22 cellular contexts compared by ENCODE assay signal in the genomic region with DNA sequence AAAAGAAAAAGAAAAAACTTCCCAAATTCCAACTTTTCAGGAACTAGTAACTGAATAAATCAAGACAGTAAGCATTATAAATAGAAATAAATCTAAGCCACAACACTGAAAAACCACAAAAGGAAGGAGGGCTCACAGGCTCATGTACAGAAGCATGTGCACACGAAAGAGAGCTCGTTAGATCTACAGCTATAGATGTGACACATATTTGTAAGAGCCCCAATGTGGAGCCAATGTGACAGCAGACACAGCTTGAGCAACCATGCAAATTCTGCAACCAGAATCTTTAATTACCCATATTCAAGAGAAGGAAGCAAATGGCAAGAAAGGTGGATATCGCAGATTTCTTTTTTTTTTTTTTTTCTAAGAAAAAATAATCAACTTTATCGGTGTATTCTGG.
DNase-seq lines count a peak whose midpoint lies in the region; ATAC-seq and TF ChIP-seq lines count a peak whose summit lies in the region.
"Had no signal": no experiment of that assay in that cellular context is flagged by ENCODE, and none has a peak within 500 bp of the region (broad histone marks: within the 10 kb centered on the region; RNA-seq: fewer than 3 reads in every experiment).

No MANE protein-coding gene starts in this region.

- H3K27ac ChIP-seq in Panc1 (ENCODE audit: low read length) (0 out of 2 replicates have a peak overlapping the region, but pooled peaks have one; percentile 3), right atrium auricular region (peak overlapping the region; percentile 90 to 99), gastrocnemius medialis (peak overlapping the region; percentile 92 to 99 (median 95))
- H3K27ac ChIP-seq: GM23248, neural progenitor cell had no signal

- no peaks in the 10 kb centered on the region for H3K27me3 ChIP-seq in Caco-2 (replicated peaks; ENCODE audit: control insufficient read depth, insufficient read depth, low read length)
- H3K27me3 ChIP-seq in Panc1 (ENCODE audit: control insufficient read depth, insufficient read depth, low read length): no peaks in the 10 kb centered on the region
- H3K27me3 ChIP-seq in right atrium auricular region: no peaks in the 10 kb centered on the region
- H3K27me3 ChIP-seq in gastrocnemius medialis: no peaks in the 10 kb centered on the region
- H3K27me3 ChIP-seq: neural progenitor cell, spleen had no signal

- peaks cover 5% of the 10 kb centered on the region for H3K36me3 Mint-ChIP-seq in Caco-2 (ENCODE audit: insufficient read depth, unreplicated experiment)
- H3K36me3 Mint-ChIP-seq: activated naive CD8-positive, alpha-beta T cell treated with anti-CD3 and anti-CD28 coated beads for 36 hours; CD14-positive monocyte; IgD-negative memory B cell; neural progenitor cell had no signal

- H3K36me3 ChIP-seq in Caco-2 (ENCODE audit: control insufficient read depth, insufficient read depth, low read length) (no peaks in the 10 kb centered on the region), Panc1 (ENCODE audit: control insufficient read depth, insufficient read depth, low read length) (no peaks in the 10 kb centered on the region), right atrium auricular region (no peaks in the 10 kb centered on the region), gastrocnemius medialis (no peaks in the 10 kb centered on the region)
- H3K36me3 ChIP-seq: neural progenitor cell, prostate gland, spleen had no signal

- DNase-seq in Caco-2 (no peak), Panc1 (ENCODE audit: low read depth, low spot score) (no peak), right atrium auricular region (ENCODE audit: low spot score) (no peak), gastrocnemius medialis (no peak), T1000 (lab: John Stamatoyannopoulos, UW) (no peak), CD1c-positive myeloid dendritic cell (ENCODE audit: extremely low spot score) (no peak), posterior vena cava (ENCODE audit: low spot score) (no peak)
- DNase-seq: activated B cell treated with CpG ODN at 0.5 μM for 24 hours; activated CD4-positive, alpha-beta T cell treated with anti-CD3 and anti-CD28 coated beads, Interleukin-2, amount 50 U/mL, for 48 hours; activated naive CD8-positive, alpha-beta T cell treated with anti-CD3 and anti-CD28 coated beads for 36 hours; MM.1S; NCI-H1436; spleen; stimulated activated CD4-positive, alpha-beta T cell treated with anti-CD3 and anti-CD28 coated beads, Interleukin-4, amount 100 ng/mL, for 4 hours; stimulated activated naive CD8-positive, alpha-beta T cell treated with anti-CD3 and anti-CD28 coated beads, Interleukin-15, amount 100 ng/mL, for 72 hours had no signal

- TF ChIP-seq POLR2A in gastrocnemius medialis (IDR thresholded peaks at IDR 0.05): no peak

- no peaks in the 10 kb centered on the region for H3K9me3 Mint-ChIP-seq in Caco-2 (ENCODE audit: unreplicated experiment)
- H3K9me3 Mint-ChIP-seq: activated B cell treated with CpG ODN at 0.5 μM for 24 hours; activated naive CD8-positive, alpha-beta T cell treated with anti-CD3 and anti-CD28 coated beads for 36 hours; CD14-positive monocyte; IgD-negative memory B cell; neural progenitor cell; stimulated activated naive CD8-positive, alpha-beta T cell treated with anti-CD3 and anti-CD28 coated beads, Interleukin-15, amount 100 ng/mL, for 72 hours; T-helper 2 cell treated with Interferon-gamma antibody and Interleukin-4, amounts not matched to agents 5 μg/mL and 100 μg/mL, for 36 hours had no signal

- peaks cover 33% of the 10 kb centered on the region for H3K4me1 Mint-ChIP-seq in Caco-2 (ENCODE audit: low read depth, unreplicated experiment)
- H3K4me1 Mint-ChIP-seq: activated B cell treated with CpG ODN at 0.5 μM for 24 hours, CD14-positive monocyte had no signal

- no peaks in the 10 kb centered on the region for H3K27me3 Mint-ChIP-seq in Caco-2 (ENCODE audit: insufficient read depth, unreplicated experiment)

- TF ChIP-seq CTCF in Caco-2 (IDR thresholded peaks at IDR 0.05; ENCODE audit: insufficient read depth in 1 of 2, low read depth in 1 of 2, low read length in 1 of 2, severe bottlenecking in 1 of 2, unreplicated experiment in 1 of 2) (no peak), Panc1 (IDR thresholded peaks at IDR 0.05) (no peak), right atrium auricular region (IDR thresholded peaks at IDR 0.05) (no peak), gastrocnemius medialis (IDR thresholded peaks at IDR 0.05 in 4 of 5, conservative IDR thresholded peaks at IDR 0.05 in 1 of 5) (no peak)

- no peak overlapping the region for H3K4me3 Mint-ChIP-seq in Caco-2 (ENCODE audit: unreplicated experiment)
- H3K4me3 Mint-ChIP-seq: activated B cell treated with CpG ODN at 0.5 μM for 24 hours; activated naive CD8-positive, alpha-beta T cell treated with anti-CD3 and anti-CD28 coated beads for 36 hours; CD14-positive monocyte; IgD-negative memory B cell; stimulated activated naive CD8-positive, alpha-beta T cell treated with anti-CD3 and anti-CD28 coated beads, Interleukin-15, amount 100 ng/mL, for 72 hours; T-helper 2 cell treated with Interferon-gamma antibody and Interleukin-4, amounts not matched to agents 5 μg/mL and 100 μg/mL, for 36 hours had no signal

- peak overlapping the region; percentile 32 for H3K27ac Mint-ChIP-seq in Caco-2 (ENCODE audit: unreplicated experiment)
- H3K27ac Mint-ChIP-seq: activated B cell treated with CpG ODN at 0.5 μM for 24 hours; activated naive CD8-positive, alpha-beta T cell treated with anti-CD3 and anti-CD28 coated beads for 36 hours; CD14-positive monocyte; IgD-negative memory B cell; neural progenitor cell; T-helper 2 cell treated with Interferon-gamma antibody and Interleukin-4, amounts not matched to agents 5 μg/mL and 100 μg/mL, for 36 hours had no signal

- CTCF ChIA-PET in Caco-2 (lab: Charles Lee): interaction anchor here (0.6 to 1.2 kb wide), 5 partner anchors 11 to 135 kb away, joined by 3 to 13 read pairs (median 5); no protein-coding TSS in a partner anchor
- CTCF ChIA-PET in Panc1 (lab: Charles Lee): interaction anchor here (0.7 to 0.8 kb wide), 3 partner anchors 51 to 278 kb away, joined by 3 to 16 read pairs (median 8); no protein-coding TSS in a partner anchor

- BruUV-seq in Caco-2 (replicated peaks; lab: Mats Ljungman, UMichigan) (no TSS peak), Panc1 (replicated peaks; lab: Mats Ljungman, UMichigan) (no TSS peak)

- POLR2A ChIA-PET in Caco-2 (lab: Charles Lee) (no interaction called here), Panc1 (lab: Charles Lee) (interaction anchor here (0.6 kb wide), 1 partner anchor 48 kb away, joined by 4 read pairs; no protein-coding TSS in a partner anchor)

- ATAC-seq in Panc1: no peak
- ATAC-seq in gastrocnemius medialis: no peak
- ATAC-seq in HG02884 (IDR thresholded peaks at IDR 0.05; ENCODE audit: unreplicated experiment): no peak
- ATAC-seq: stimulated activated naive CD8-positive, alpha-beta T cell treated with anti-CD3 and anti-CD28 coated beads, Interleukin-15, amount 100 ng/mL, for 72 hours had no signal

- in situ Hi-C loops in Panc1 (cut with HindIII; ENCODE audit: low pct_unique_long_range_greater_than_20kb, low sequenced_read_pairs): no loop called here
- in situ Hi-C loops in gastrocnemius medialis (cut with MboI; ENCODE audit: low sequenced_read_pairs in 4 of 4): no loop called here

- H3K4me3 ChIP-seq in Caco-2 (ENCODE audit: low read depth, low read length) (no peak overlapping the region), Panc1 (ENCODE audit: low read depth in 2 of 2, low read length in 2 of 2) (no peak overlapping the region), right atrium auricular region (no peak overlapping the region), gastrocnemius medialis (no peak overlapping the region)
- H3K4me3 ChIP-seq: GM23248, neural progenitor cell, prostate gland, spleen had no signal

- no peaks in the 10 kb centered on the region for H3K9me3 ChIP-seq in Caco-2
- H3K9me3 ChIP-seq in Panc1 (ENCODE audit: control insufficient read depth, insufficient read depth, low read depth, low read length): no peaks in the 10 kb centered on the region
- H3K9me3 ChIP-seq in right atrium auricular region: no peaks in the 10 kb centered on the region
- H3K9me3 ChIP-seq in gastrocnemius medialis: no peaks in the 10 kb centered on the region
- H3K9me3 ChIP-seq: prostate gland, spleen had no signal

- intact Hi-C loops in Caco-2 (cut with micrococcal nuclease; ENCODE audit: unreplicated experiment): loop anchor here (2.0 kb wide), 3 partner anchors 16 to 94 kb away; a partner anchor contains a TSS
- intact Hi-C loops in Panc1 (cut with micrococcal nuclease; ENCODE audit: unreplicated experiment): no loop called here
- intact Hi-C loops in gastrocnemius medialis (cut with DNase I; ENCODE audit: low total_unique reads): no loop called here
- intact Hi-C loops in posterior vena cava (cut with DNase I): no loop called here

- peaks cover 42% of the 10 kb centered on the region for H3K4me1 ChIP-seq in Caco-2
- peaks cover 37% of the 10 kb centered on the region for H3K4me1 ChIP-seq in Panc1 (ENCODE audit: control insufficient read depth, insufficient read depth, low read length)
- peaks cover 0 to 78% of the 10 kb centered on the region in 2 donors for H3K4me1 ChIP-seq in right atrium auricular region
- peaks cover 65 to 82% of the 10 kb centered on the region in 2 donors for H3K4me1 ChIP-seq in gastrocnemius medialis
- H3K4me1 ChIP-seq: prostate gland had no signal

Comparison
In these comparisons a context has a peak if more than half of its experiments do, and no peak if none do; other contexts are left out.
1. H3K27ac ChIP-seq: peak in every context shown above with its lines; median percentile 95 in gastrocnemius medialis; 94 in right atrium auricular region; 3 in Panc1.